Comparison of ENCODE assay signal across 1 cellular context in genomic region chr7:101479217-101479616, GRCh38.
A peak's percentile ranks its signal among the peaks of the same experiment; 100 is the strongest.
TF ChIP-seq lines count a peak whose summit lies in the region.

No MANE protein-coding gene starts in this region.

TF ChIP-seq in K562, 482 proteins besides CTCF, POLR2A, EP300 and RAD21 (continued from another document):
- TF ChIP-seq, protein P1, sequence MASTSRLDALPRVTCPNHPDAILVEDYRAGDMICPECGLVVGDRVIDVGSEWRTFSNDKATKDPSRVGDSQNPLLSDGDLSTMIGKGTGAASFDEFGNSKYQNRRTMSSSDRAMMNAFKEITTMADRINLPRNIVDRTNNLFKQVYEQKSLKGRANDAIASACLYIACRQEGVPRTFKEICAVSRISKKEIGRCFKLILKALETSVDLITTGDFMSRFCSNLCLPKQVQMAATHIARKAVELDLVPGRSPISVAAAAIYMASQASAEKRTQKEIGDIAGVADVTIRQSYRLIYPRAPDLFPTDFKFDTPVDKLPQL (IDR thresholded peaks at IDR 0.05; ENCODE audit: extremely low read depth, insufficient read length), result no peak
- TF ChIP-seq TRIM24 (IDR thresholded peaks at IDR 0.05) (peak in 1 of 2 experiments; percentile 37; a peak in 1 of 4 replicates), RNF2 (IDR thresholded peaks at IDR 0.05) (no peak), MNT (conservative IDR thresholded peaks at IDR 0.05) (no peak), CHD7 (IDR thresholded peaks at IDR 0.05; ENCODE audit: low read depth, low read length) (no peak), ZNF436 (CRISPR knock-in tag; IDR thresholded peaks at IDR 0.05) (no peak), PKNOX1 (IDR thresholded peaks at IDR 0.05) (no peak), KDM2B (CRISPR knock-in tag; IDR thresholded peaks at IDR 0.05) (no peak), MTA2 (IDR thresholded peaks at IDR 0.05; ENCODE audit: low read depth) (no peak), TRIM28 (IDR thresholded peaks at IDR 0.05) (peak; percentile 71; the same call in 1 of the 2 replicates), SP2 (IDR thresholded peaks at IDR 0.05; ENCODE audit: extremely low read depth, low read depth, low read length, poor library complexity, severe bottlenecking) (no peak)
TF ChIP-seq in K562: peak in this region for 4.
